14 cellular contexts compared by ENCODE assay signal in the genomic region with DNA sequence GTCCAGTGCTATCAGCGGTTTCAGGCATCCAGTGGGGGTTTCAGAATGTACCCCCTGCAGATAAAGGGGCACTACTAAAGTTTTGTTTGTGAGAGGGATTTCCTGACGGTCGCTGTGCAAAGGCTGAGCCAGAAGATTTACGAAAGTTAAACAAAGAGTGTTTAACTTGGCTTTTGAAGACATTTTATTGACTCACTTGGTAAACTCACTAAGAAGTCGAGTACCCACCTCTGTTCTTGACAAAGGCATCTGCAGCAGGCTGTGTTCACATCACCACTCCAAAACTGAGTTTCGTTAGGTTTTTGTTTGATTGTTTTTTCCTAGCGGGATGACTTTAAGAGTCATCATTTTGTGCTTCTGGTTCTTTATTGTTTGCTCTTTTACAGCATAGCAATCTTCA.
"Had no signal": no experiment of that assay in that cellular context is flagged by ENCODE, and none has a peak within 500 bp of the region (broad histone marks: within the 10 kb centered on the region; RNA-seq: fewer than 3 reads in every experiment).

No MANE protein-coding gene starts in this region.

- H3K4me3 ChIP-seq: sigmoid colon, transverse colon had no signal

- ATAC-seq: activated CD4-positive, alpha-beta T cell treated with anti-CD3 and anti-CD28 coated beads for 36 hours; activated CD8-positive, alpha-beta T cell treated with anti-CD3 and anti-CD28 coated beads, Interleukin-2, amount 10 ng/mL, durations not matched to agents 7 days and 5 days; natural killer cell treated with Interleukin-12 subunit alpha and Interleukin-12 subunit beta and Interleukin-15 and Interleukin-18, amount 100 ng/mL, for 72 hours; stimulated activated naive B cell treated with anti-CD40 and anti-IgM and Interleukin-4, amounts not matched to agents 10 μg/mL and 1 μg/mL and 100 μg/mL, for 72 hours had no signal

- H3K9me3 ChIP-seq: sigmoid colon, transverse colon had no signal

- H3K27ac ChIP-seq: sigmoid colon, transverse colon, WERI-Rb-1 had no signal

- DNase-seq: activated CD4-positive, alpha-beta T cell treated with anti-CD3 and anti-CD28 coated beads for 36 hours; activated CD8-positive, alpha-beta T cell treated with anti-CD3 and anti-CD28 coated beads, Interleukin-2, amount 10 ng/mL, durations not matched to agents 7 days and 5 days; activated naive CD4-positive, alpha-beta T cell treated with anti-CD3 and anti-CD28 coated beads for 36 hours; effector memory CD4-positive, alpha-beta T cell; hippocampal formation; occipital lobe; sigmoid colon; stimulated activated CD4-positive, alpha-beta T cell treated with anti-CD3 and anti-CD28 coated beads, Interleukin-2, amount 100 ng/mL, for 24 hours; stimulated activated naive B cell treated with anti-CD40 and anti-IgM and Interleukin-4, amounts not matched to agents 10 μg/mL and 1 μg/mL and 100 μg/mL, for 72 hours; T1000; transverse colon; WERI-Rb-1 had no signal

- H3K36me3 ChIP-seq: sigmoid colon, transverse colon, WERI-Rb-1 had no signal

- H3K27me3 ChIP-seq: sigmoid colon, transverse colon had no signal

- H3K36me3 Mint-ChIP-seq: memory B cell; natural killer cell treated with Interleukin-12 subunit alpha and Interleukin-12 subunit beta and Interleukin-15 and Interleukin-18, amount 100 ng/mL, for 72 hours; stimulated activated naive B cell treated with anti-CD40 and anti-IgM and Interleukin-4, amounts not matched to agents 10 μg/mL and 1 μg/mL and 100 μg/mL, for 72 hours had no signal

- H3K4me3 Mint-ChIP-seq: activated CD4-positive, alpha-beta T cell treated with anti-CD3 and anti-CD28 coated beads for 36 hours; activated CD8-positive, alpha-beta T cell treated with anti-CD3 and anti-CD28 coated beads, Interleukin-2, amount 10 ng/mL, durations not matched to agents 7 days and 5 days; activated naive CD4-positive, alpha-beta T cell treated with anti-CD3 and anti-CD28 coated beads for 36 hours; memory B cell; natural killer cell treated with Interleukin-12 subunit alpha and Interleukin-12 subunit beta and Interleukin-15 and Interleukin-18, amount 100 ng/mL, for 72 hours; stimulated activated naive B cell treated with anti-CD40 and anti-IgM and Interleukin-4, amounts not matched to agents 10 μg/mL and 1 μg/mL and 100 μg/mL, for 72 hours had no signal

- H3K27ac Mint-ChIP-seq: activated CD4-positive, alpha-beta T cell treated with anti-CD3 and anti-CD28 coated beads for 36 hours; activated CD8-positive, alpha-beta T cell treated with anti-CD3 and anti-CD28 coated beads, Interleukin-2, amount 10 ng/mL, durations not matched to agents 7 days and 5 days; activated naive CD4-positive, alpha-beta T cell treated with anti-CD3 and anti-CD28 coated beads for 36 hours; memory B cell; stimulated activated naive B cell treated with anti-CD40 and anti-IgM and Interleukin-4, amounts not matched to agents 10 μg/mL and 1 μg/mL and 100 μg/mL, for 72 hours had no signal

- H3K9me3 Mint-ChIP-seq: activated naive CD4-positive, alpha-beta T cell treated with anti-CD3 and anti-CD28 coated beads for 36 hours; memory B cell; natural killer cell treated with Interleukin-12 subunit alpha and Interleukin-12 subunit beta and Interleukin-15 and Interleukin-18, amount 100 ng/mL, for 72 hours; stimulated activated naive B cell treated with anti-CD40 and anti-IgM and Interleukin-4, amounts not matched to agents 10 μg/mL and 1 μg/mL and 100 μg/mL, for 72 hours had no signal

- H3K27me3 Mint-ChIP-seq: activated CD4-positive, alpha-beta T cell treated with anti-CD3 and anti-CD28 coated beads for 36 hours; memory B cell; natural killer cell treated with Interleukin-12 subunit alpha and Interleukin-12 subunit beta and Interleukin-15 and Interleukin-18, amount 100 ng/mL, for 72 hours had no signal

- H3K4me1 ChIP-seq: transverse colon had no signal
